Comparison of ENCODE assay signal across 8 cellular contexts in the genomic region with DNA sequence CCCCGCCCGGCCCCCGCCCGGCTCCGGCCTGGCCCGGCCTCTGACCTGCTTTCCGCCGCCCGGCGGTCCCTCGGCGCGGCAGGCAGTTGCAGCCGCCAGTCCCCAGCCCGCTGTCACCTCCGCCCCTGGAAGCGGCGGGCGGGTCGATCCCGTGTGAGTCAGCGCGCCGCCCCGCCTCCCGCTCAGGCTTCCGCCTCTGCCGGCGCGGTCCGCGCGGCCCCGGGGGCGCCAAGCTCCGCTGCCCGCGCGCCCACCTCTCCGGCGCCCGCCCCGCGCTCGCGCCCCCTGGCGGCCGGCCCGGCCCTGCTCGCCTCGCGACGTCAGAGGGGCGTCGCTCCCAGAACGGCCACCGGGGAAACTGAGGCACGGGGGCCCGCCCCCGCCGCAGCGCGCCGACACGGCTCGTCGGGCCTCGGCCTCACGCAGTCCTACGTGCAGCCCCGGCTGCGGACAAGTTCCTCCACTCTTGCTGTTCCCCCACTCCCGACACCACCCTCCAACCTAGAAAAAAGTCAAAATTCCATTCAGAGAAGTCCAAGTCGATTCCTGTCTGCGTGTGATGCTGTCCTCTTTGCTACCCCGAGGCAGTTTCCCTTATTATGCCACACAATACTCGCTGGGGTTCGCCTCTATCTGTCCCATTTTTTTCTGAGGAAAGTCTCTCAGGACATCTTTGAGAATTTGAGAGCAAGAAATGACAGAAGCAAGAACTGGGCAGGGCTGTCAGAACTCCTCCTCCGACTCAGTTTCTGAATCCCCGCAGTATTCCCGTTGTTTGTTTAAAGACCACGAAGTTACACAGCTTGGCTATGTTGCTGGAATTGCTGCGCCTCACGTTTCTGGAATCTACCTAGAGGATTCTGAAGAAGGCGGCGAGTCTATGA. TPM values are rescaled to one million over a fixed set of nuclear protein-coding genes. Genes with fewer than 3 reads are reported as not detected.
DNase-seq lines count a peak whose midpoint lies in the region; ATAC-seq, FAIRE-seq and TF ChIP-seq lines count a peak whose summit lies in the region.

A gene with protein sequence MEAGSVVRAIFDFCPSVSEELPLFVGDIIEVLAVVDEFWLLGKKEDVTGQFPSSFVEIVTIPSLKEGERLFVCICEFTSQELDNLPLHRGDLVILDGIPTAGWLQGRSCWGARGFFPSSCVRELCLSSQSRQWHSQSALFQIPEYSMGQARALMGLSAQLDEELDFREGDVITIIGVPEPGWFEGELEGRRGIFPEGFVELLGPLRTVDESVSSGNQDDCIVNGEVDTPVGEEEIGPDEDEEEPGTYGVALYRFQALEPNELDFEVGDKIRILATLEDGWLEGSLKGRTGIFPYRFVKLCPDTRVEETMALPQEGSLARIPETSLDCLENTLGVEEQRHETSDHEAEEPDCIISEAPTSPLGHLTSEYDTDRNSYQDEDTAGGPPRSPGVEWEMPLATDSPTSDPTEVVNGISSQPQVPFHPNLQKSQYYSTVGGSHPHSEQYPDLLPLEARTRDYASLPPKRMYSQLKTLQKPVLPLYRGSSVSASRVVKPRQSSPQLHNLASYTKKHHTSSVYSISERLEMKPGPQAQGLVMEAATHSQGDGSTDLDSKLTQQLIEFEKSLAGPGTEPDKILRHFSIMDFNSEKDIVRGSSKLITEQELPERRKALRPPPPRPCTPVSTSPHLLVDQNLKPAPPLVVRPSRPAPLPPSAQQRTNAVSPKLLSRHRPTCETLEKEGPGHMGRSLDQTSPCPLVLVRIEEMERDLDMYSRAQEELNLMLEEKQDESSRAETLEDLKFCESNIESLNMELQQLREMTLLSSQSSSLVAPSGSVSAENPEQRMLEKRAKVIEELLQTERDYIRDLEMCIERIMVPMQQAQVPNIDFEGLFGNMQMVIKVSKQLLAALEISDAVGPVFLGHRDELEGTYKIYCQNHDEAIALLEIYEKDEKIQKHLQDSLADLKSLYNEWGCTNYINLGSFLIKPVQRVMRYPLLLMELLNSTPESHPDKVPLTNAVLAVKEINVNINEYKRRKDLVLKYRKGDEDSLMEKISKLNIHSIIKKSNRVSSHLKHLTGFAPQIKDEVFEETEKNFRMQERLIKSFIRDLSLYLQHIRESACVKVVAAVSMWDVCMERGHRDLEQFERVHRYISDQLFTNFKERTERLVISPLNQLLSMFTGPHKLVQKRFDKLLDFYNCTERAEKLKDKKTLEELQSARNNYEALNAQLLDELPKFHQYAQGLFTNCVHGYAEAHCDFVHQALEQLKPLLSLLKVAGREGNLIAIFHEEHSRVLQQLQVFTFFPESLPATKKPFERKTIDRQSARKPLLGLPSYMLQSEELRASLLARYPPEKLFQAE (N-terminal part only) (minus strand): TSS at position 155 of the 884 bp plus-strand sequence. CDS start 37,823 bp downstream, outside the sequence.

- H3K4me3 Mint-ChIP-seq in T-helper 17 cell, result peak within 1 kb of the TSS; percentile 94

- DNase-seq in GM10248 (ENCODE audit: extremely low spot score) (peak; percentile 92), H4 (ENCODE audit: low spot score) (peak; percentile 67), LoVo (ENCODE audit: low spot score) (peak; percentile 90), T-helper 17 cell (peak; percentile 67 to 70 (median 67)), amygdala (lab: John Stamatoyannopoulos, UW) (peak in 44 of 56 donors; percentile 9 to 80 (median 48)), right atrium auricular region (ENCODE audit: low spot score) (peak; percentile 78), pulmonary artery endothelial cell (ENCODE audit: low read depth, low spot score) (peak; percentile 53), urothelium cell line (ENCODE audit: low spot score) (peak; percentile 96)

- FAIRE-seq in urothelium cell line (lab: Jason Lieb, UNC), result no peak

- peak; percentile 95 for ATAC-seq in T-helper 17 cell

- H3K36me3 Mint-ChIP-seq in T-helper 17 cell (ENCODE audit: low read depth), result no peaks in the 10 kb centered on the region

- H3K4me1 ChIP-seq in right atrium auricular region, result peaks cover 0 to 44% of the 10 kb centered on the region in 2 donors

- peaks cover 2% of the 10 kb centered on the region for H3K27me3 Mint-ChIP-seq in T-helper 17 cell

- peak within 1 kb of the TSS; percentile 80 for H3K4me3 ChIP-seq in right atrium auricular region

- H3K9me3 ChIP-seq in T-helper 17 cell (ENCODE audit: control insufficient read depth, low read length, poor library complexity, severe bottlenecking) (no peaks in the 10 kb centered on the region), right atrium auricular region (no peaks in the 10 kb centered on the region)

- no peaks in the 10 kb centered on the region for H3K36me3 ChIP-seq in right atrium auricular region

- no peaks in the 10 kb centered on the region for H3K27me3 ChIP-seq in right atrium auricular region

- peak within 1 kb of the TSS; percentile 81 to 86 for H3K27ac ChIP-seq in right atrium auricular region

- POLR2A ChIA-PET in GM10248 (lab: Yijun Ruan, JAX), result interaction anchor here (0.5 kb wide), 1 partner anchor 176 kb away, joined by 7 read pairs; a partner anchor contains a TSS

- peaks cover 33% of the 10 kb centered on the region for H3K4me1 Mint-ChIP-seq in T-helper 17 cell

- H3K27ac Mint-ChIP-seq in T-helper 17 cell, result peak within 1 kb of the TSS; percentile 69

- TF ChIP-seq CTCF in GM10248 (IDR thresholded peaks at IDR 0.05; ENCODE audit: control extremely low read depth, extremely low read depth, low read depth, missing control alignments), result peak; percentile 89
- TF ChIP-seq CTCF in right atrium auricular region (IDR thresholded peaks at IDR 0.05), result peak; percentile 17 to 56

- CTCF ChIA-PET in GM10248 (lab: Yijun Ruan, JAX), result interaction anchor here (0.6 to 15.7 kb wide), 29 partner anchors 9 to 183 kb away, joined by 3 to 162 read pairs (median 4); no protein-coding TSS in a partner anchor

RNA-seq across cellular contexts. Expression of the gene that starts here (rescaled TPM):
- total RNA-seq in H4 (2014; rRNA removed; shearing (Covaris generic)), result 7.0 and 7.3 TPM in 2 replicates
- total RNA-seq in T-helper 17 cell (1 to 10 TPM; 2.1 to 2.5 TPM), right atrium auricular region (1 to 10 TPM; 5.8 to 8.2 TPM), pulmonary artery endothelial cell (34.0 and 36.4 TPM in 2 replicates)

Comparison
In these comparisons a context has a peak if more than half of its experiments do, and no peak if none do; other contexts are left out.
1. Peak in every context shown above with its lines: DNase-seq, ATAC-seq, H3K4me3 ChIP-seq and H3K27ac ChIP-seq.